ENCODE assay signal across 1 cellular context in the genomic region with DNA sequence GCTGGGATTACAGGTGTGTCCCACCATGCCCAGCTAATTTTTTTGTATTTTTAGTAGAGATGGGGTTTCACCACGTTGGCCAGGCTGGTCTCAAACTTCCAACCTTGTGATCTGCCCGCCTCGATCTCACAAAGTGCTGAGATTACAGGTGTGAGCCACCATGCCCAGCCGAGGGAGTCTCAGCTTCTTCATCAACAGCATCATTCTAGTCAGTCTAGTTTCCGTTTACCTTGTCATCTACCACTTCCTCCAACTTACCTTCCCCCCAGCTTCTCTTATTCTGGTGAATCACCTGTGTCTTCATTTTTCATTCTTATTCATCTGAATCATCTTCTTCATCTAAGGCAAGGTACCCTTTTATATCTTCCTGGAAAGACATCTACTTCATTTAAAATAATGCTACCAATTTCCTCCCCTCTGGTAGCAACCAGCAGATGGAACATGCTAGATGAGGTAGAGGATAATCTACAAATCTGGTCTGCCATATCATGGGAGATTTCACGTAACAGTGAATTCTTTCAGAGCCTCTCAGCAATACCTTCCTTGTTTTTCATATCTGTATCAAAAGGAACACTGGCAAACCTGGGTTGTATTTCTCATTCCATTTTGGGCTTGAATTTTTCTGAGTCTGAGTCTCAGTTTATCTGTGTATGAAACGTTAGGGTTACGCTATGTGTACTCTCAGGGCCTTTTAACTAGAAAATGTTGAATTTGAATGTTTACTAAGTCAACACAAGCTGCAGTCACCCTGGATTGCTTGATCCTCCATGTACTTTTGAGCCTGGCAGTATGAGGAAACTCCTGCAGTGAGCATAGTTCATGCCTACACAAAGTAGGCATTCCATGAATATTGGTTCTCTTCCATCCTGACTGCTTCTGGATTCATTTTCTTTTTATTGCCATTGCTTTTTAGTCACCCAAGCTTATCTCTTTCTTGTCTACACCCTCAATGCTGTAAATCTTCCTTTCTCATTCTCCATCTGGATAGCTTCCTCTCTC.
TF ChIP-seq lines count a peak whose summit lies in the region.

No MANE protein-coding gene starts in this region.

TF ChIP-seq in HepG2, 621 proteins besides CTCF, POLR2A, EP300 and RAD21 (continued from another document and continues in another):
- TF ChIP-seq, protein P1, sequence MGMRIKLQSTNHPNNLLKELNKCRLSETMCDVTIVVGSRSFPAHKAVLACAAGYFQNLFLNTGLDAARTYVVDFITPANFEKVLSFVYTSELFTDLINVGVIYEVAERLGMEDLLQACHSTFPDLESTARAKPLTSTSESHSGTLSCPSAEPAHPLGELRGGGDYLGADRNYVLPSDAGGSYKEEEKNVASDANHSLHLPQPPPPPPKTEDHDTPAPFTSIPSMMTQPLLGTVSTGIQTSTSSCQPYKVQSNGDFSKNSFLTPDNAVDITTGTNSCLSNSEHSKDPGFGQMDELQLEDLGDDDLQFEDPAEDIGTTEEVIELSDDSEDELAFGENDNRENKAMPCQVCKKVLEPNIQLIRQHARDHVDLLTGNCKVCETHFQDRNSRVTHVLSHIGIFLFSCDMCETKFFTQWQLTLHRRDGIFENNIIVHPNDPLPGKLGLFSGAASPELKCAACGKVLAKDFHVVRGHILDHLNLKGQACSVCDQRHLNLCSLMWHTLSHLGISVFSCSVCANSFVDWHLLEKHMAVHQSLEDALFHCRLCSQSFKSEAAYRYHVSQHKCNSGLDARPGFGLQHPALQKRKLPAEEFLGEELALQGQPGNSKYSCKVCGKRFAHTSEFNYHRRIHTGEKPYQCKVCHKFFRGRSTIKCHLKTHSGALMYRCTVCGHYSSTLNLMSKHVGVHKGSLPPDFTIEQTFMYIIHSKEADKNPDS (CRISPR knock-in tag; IDR thresholded peaks at IDR 0.05) = peak; percentile 69; the same call in 1 of the 2 replicates
- TF ChIP-seq, protein P2, sequence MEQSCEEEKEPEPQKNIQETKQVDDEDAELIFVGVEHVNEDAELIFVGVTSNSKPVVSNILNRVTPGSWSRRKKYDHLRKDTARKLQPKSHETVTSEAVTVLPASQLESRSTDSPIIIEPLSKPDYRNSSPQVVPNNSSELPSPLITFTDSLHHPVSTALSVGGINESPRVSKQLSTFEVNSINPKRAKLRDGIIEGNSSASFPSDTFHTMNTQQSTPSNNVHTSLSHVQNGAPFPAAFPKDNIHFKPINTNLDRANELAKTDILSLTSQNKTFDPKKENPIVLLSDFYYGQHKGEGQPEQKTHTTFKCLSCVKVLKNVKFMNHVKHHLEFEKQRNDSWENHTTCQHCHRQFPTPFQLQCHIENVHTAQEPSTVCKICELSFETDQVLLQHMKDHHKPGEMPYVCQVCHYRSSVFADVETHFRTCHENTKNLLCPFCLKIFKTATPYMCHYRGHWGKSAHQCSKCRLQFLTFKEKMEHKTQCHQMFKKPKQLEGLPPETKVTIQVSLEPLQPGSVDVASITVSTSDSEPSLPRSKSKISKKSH (CRISPR knock-in tag; IDR thresholded peaks at IDR 0.05; ENCODE audit: borderline replicate concordance) = no peak
- TF ChIP-seq SP140L (CRISPR knock-in tag; IDR thresholded peaks at IDR 0.05; ENCODE audit: borderline replicate concordance) = 0 out of 2 replicates have a peak, but pooled peaks have one; percentile 26
- TF ChIP-seq NFYC (CRISPR knock-in tag; IDR thresholded peaks at IDR 0.05) = 0 out of 2 replicates have a peak, but pooled peaks have one; percentile 14
- TF ChIP-seq HNRNPK (IDR thresholded peaks at IDR 0.05; ENCODE audit: low read depth, low read length, poor library complexity, severe bottlenecking) = no peak
- TF ChIP-seq NCOA2 (CRISPR knock-in tag; IDR thresholded peaks at IDR 0.05) = peak; percentile 96
- TF ChIP-seq NFKB2 (CRISPR knock-in tag; IDR thresholded peaks at IDR 0.05; ENCODE audit: borderline replicate concordance) = no peak
- TF ChIP-seq PHF21A (CRISPR knock-in tag; IDR thresholded peaks at IDR 0.05) = peak; percentile 84
- peak; percentile 92 for TF ChIP-seq PPARG (CRISPR knock-in tag; conservative IDR thresholded peaks at IDR 0.05)
- no peak for TF ChIP-seq ZNF383 (CRISPR knock-in tag; IDR thresholded peaks at IDR 0.05; ENCODE audit: borderline replicate concordance)
- TF ChIP-seq, protein P3, sequence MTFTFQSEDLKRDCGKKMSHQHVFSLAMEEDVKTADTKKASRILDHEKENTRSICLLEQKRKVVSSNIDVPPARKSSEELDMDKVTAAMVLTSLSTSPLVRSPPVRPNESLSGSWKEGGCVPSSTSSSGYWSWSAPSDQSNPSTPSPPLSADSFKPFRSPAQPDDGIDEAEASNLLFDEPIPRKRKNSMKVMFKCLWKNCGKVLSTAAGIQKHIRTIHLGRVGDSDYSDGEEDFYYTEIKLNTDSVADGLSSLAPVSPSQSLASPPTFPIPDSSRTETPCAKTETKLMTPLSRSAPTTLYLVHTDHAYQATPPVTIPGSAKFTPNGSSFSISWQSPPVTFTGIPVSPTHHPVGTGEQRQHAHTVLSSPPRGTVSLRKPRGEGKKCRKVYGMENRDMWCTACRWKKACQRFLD (CRISPR knock-in tag; IDR thresholded peaks at IDR 0.05; ENCODE audit: borderline replicate concordance) = no peak
- peak; percentile 74 for TF ChIP-seq HNF1A (IDR thresholded peaks at IDR 0.05; ENCODE audit: low read depth)
- peak; percentile 82; the same call in 1 of the 2 replicates for TF ChIP-seq HNF1A (CRISPR knock-in tag; IDR thresholded peaks at IDR 0.05; ENCODE audit: borderline replicate concordance)
- TF ChIP-seq RFX3 (CRISPR knock-in tag; IDR thresholded peaks at IDR 0.05) = no peak
- peak; percentile 75; the same call in 1 of the 2 replicates for TF ChIP-seq KDM1A (CRISPR knock-in tag; IDR thresholded peaks at IDR 0.05)
- no peak for TF ChIP-seq RBM39 (IDR thresholded peaks at IDR 0.05; ENCODE audit: low read depth, low read length, poor library complexity, severe bottlenecking)
- no peak for TF ChIP-seq GRHL1 (CRISPR knock-in tag; conservative IDR thresholded peaks at IDR 0.05)
- no peak for TF ChIP-seq ZNF407 (CRISPR knock-in tag; IDR thresholded peaks at IDR 0.05; ENCODE audit: not compliant biosample characterization)
- TF ChIP-seq NPAS2 (CRISPR knock-in tag; IDR thresholded peaks at IDR 0.05; ENCODE audit: borderline replicate concordance) = no peak
- TF ChIP-seq KLF15 (CRISPR knock-in tag; IDR thresholded peaks at IDR 0.05; ENCODE audit: borderline replicate concordance) = no peak
- TF ChIP-seq ZC3H4 (CRISPR knock-in tag; IDR thresholded peaks at IDR 0.05; ENCODE audit: borderline replicate concordance) = no peak
- peak; percentile 76 for TF ChIP-seq THAP11 (CRISPR knock-in tag; IDR thresholded peaks at IDR 0.05)
- no peak for TF ChIP-seq SIN3A (IDR thresholded peaks at IDR 0.05; ENCODE audit: borderline replicate concordance, low read depth, low read length)
- TF ChIP-seq ZNF335 (CRISPR knock-in tag; IDR thresholded peaks at IDR 0.05) = no peak
- peak; percentile 72; the same call in 1 of the 2 replicates for TF ChIP-seq SNAPC2 (CRISPR knock-in tag; IDR thresholded peaks at IDR 0.05)
